16 cellular contexts compared by ENCODE assay signal in genomic region chr19:48629297-48629598, GRCh38. TPM values are rescaled to one million over a fixed set of nuclear protein-coding genes. Genes with fewer than 3 reads are reported as not detected.
DNase-seq lines count a peak whose midpoint lies in the region; ATAC-seq and TF ChIP-seq lines count a peak whose summit lies in the region.
"Had no signal": no experiment of that assay in that cellular context is flagged by ENCODE, and none has a peak within 500 bp of the region (broad histone marks: within the 10 kb centered on the region; RNA-seq: fewer than 3 reads in every experiment).

No MANE protein-coding gene starts in this region.

- H3K4me3 ChIP-seq in left ventricle myocardium inferior (no peak overlapping the region), esophagus muscularis mucosa (no peak overlapping the region), psoas muscle (no peak overlapping the region)
- H3K4me3 ChIP-seq: A549 had no signal

- WGBS in esophagus muscularis mucosa, result 80% methylated on average over 22 of the region's 22 CpGs
- 91% methylated on average over 21 to 22 of the region's 22 CpGs for WGBS in psoas muscle, 3 donors

- no peak for TF ChIP-seq POLR2A in esophagus muscularis mucosa (IDR thresholded peaks at IDR 0.05; ENCODE audit: low read depth)

- ATAC-seq in Right ventricle myocardium inferior, result no peak
- ATAC-seq in psoas muscle, result no peak
- ATAC-seq in HG03039 (IDR thresholded peaks at IDR 0.05; ENCODE audit: unreplicated experiment), result no peak
- no peak for ATAC-seq in HG02588 (IDR thresholded peaks at IDR 0.05; ENCODE audit: unreplicated experiment)
- ATAC-seq: activated CD8-positive, alpha-beta T cell treated with anti-CD3 and anti-CD28 coated beads, Interleukin-2, amount 10 ng/mL, durations not matched to agents 7 days and 5 days; T-helper 17 cell had no signal

- DNase-seq in left ventricle myocardium inferior, result no peak
- no peak for DNase-seq in Right ventricle myocardium inferior (ENCODE audit: missing footprints)
- no peak for DNase-seq in esophagus muscularis mucosa (ENCODE audit: extremely low spot score)
- peak in 1 of 2 donors; percentile 55 for DNase-seq in psoas muscle
- no peak for DNase-seq in iPS-NIHi11 (ENCODE audit: low spot score)
- DNase-seq in SIG-M5 treated with dmso at 0.1 percent for 504 hours (lab: John Stamatoyannopoulos, UW; ENCODE audit: unreplicated experiment), result no peak
- DNase-seq: activated B cell treated with CpG ODN at 0.5 μM for 24 hours; activated CD8-positive, alpha-beta T cell treated with anti-CD3 and anti-CD28 coated beads, Interleukin-2, amount 10 ng/mL, durations not matched to agents 7 days and 5 days; NCI-H1930; SIG-M5; stimulated activated CD4-positive, alpha-beta T cell treated with anti-CD3 and anti-CD28 coated beads, Interleukin-4, amount 100 ng/mL, for 4 hours; T-helper 17 cell had no signal

- intact Hi-C loops in left ventricle myocardium inferior (cut with micrococcal nuclease) (no loop called here), Right ventricle myocardium inferior (cut with DNase I) (no loop called here), esophagus muscularis mucosa (cut with DNase I) (no loop called here), psoas muscle (cut with DNase I) (no loop called here)

- H3K27ac ChIP-seq in left ventricle myocardium inferior (replicated peaks), result peak overlapping the region; percentile 98
- H3K27ac ChIP-seq in esophagus muscularis mucosa (replicated peaks in 1 of 4), result peak overlapping the region; percentile 78 to 100 (median 90)
- peak overlapping the region; percentile 80 for H3K27ac ChIP-seq in psoas muscle
- H3K27ac ChIP-seq: A549 had no signal

- H3K36me3 ChIP-seq in left ventricle myocardium inferior, result peaks cover 16% of the 10 kb centered on the region
- H3K36me3 ChIP-seq in esophagus muscularis mucosa, result peaks cover 0 to 61% (median 13%) of the 10 kb centered on the region in 4 donors
- peaks cover 0 to 14% of the 10 kb centered on the region in 2 donors for H3K36me3 ChIP-seq in psoas muscle (ENCODE audit: insufficient read depth in 1 of 2, low read depth in 1 of 2)

- no peak for TF ChIP-seq CTCF in left ventricle myocardium inferior (IDR thresholded peaks at IDR 0.05; ENCODE audit: borderline replicate concordance)
- no peak for TF ChIP-seq CTCF in esophagus muscularis mucosa (IDR thresholded peaks at IDR 0.05)
- no peak for TF ChIP-seq CTCF in psoas muscle (IDR thresholded peaks at IDR 0.05)

- TF ChIP-seq EP300 in esophagus muscularis mucosa (IDR thresholded peaks at IDR 0.05), result no peak

- H3K4me1 ChIP-seq in left ventricle myocardium inferior (peaks cover 63% of the 10 kb centered on the region), esophagus muscularis mucosa (peaks cover 51 to 74% (median 70%) of the 10 kb centered on the region in 4 donors), psoas muscle (peaks cover 40% of the 10 kb centered on the region)

- H3K9me3 ChIP-seq in left ventricle myocardium inferior (replicated peaks) (no peaks in the 10 kb centered on the region), esophagus muscularis mucosa (no peaks in the 10 kb centered on the region), psoas muscle (no peaks in the 10 kb centered on the region)
- H3K9me3 ChIP-seq: A549 had no signal

- no peaks in the 10 kb centered on the region for H3K27me3 ChIP-seq in left ventricle myocardium inferior (ENCODE audit: low read depth)
- H3K27me3 ChIP-seq in esophagus muscularis mucosa, result no peaks in the 10 kb centered on the region
- no peaks in the 10 kb centered on the region for H3K27me3 ChIP-seq in psoas muscle (ENCODE audit: insufficient read depth in 3 of 3, low read length in 2 of 3)

RNA-seq across cellular contexts. Expression of gene DBP, which starts 7.9 kb away (rescaled TPM):
- total RNA-seq in left ventricle myocardium inferior (7.9 TPM), Right ventricle myocardium inferior (15.2 TPM), esophagus muscularis mucosa (1 to 10 TPM; 3.0 to 9.3 (median 7.2) TPM), psoas muscle (10 to 100 TPM in 1 of 4 donors, 1 to 10 TPM in 3; 3.6 to 14.5 (median 6.5) TPM)
- 1 to 10 TPM; 2.8 to 7.0 (median 3.2) TPM for polyA plus RNA-seq in psoas muscle

RNA-seq across cellular contexts. Expression of gene SPHK2, which starts 9.9 kb away (rescaled TPM):
- total RNA-seq in left ventricle myocardium inferior, result 8.0 TPM
- total RNA-seq in Right ventricle myocardium inferior, result 7.2 TPM
- 10 to 100 TPM; 15.9 to 24.5 (median 17.0) TPM for total RNA-seq in esophagus muscularis mucosa
- total RNA-seq in psoas muscle, result 10 to 100 TPM in 2 of 4 donors, 1 to 10 TPM in 2; 4.1 to 12.8 (median 8.8) TPM
- polyA plus RNA-seq in psoas muscle, result 1 to 10 TPM; 3.3 to 7.4 (median 4.8) TPM

RNA-seq across cellular contexts. Expression of gene RPL18, which starts 10.3 kb away (rescaled TPM):
- 530 TPM for total RNA-seq in left ventricle myocardium inferior
- 604 TPM for total RNA-seq in Right ventricle myocardium inferior
- total RNA-seq in esophagus muscularis mucosa, result 1,000 to 10,000 TPM; 1,298 to 2,105 (median 1,742) TPM
- 100 to 1,000 TPM; 506 to 730 (median 645) TPM for total RNA-seq in psoas muscle
- 1,000 to 10,000 TPM; 1,096 to 1,745 (median 1,373) TPM for polyA plus RNA-seq in psoas muscle

RNA-seq across cellular contexts. Expression of gene FAM83E, which starts 14.4 kb away (rescaled TPM):
- total RNA-seq in left ventricle myocardium inferior (not detected), Right ventricle myocardium inferior (not detected), esophagus muscularis mucosa (under 1 TPM; 0.32 to 0.69 (median 0.37) TPM), psoas muscle (not detected)
- under 1 TPM in 2 of 3 donors, not detected in 1; 0.01 to 0.20 TPM for polyA plus RNA-seq in psoas muscle
- total RNA-seq: Daoy had no signal

RNA-seq across cellular contexts. Expression of gene CA11, which starts 16.7 kb away (rescaled TPM):
- total RNA-seq in left ventricle myocardium inferior, result 4.5 TPM
- 8.4 TPM for total RNA-seq in Right ventricle myocardium inferior
- 10 to 100 TPM; 11.9 to 16.5 (median 14.9) TPM for total RNA-seq in esophagus muscularis mucosa
- 1 to 10 TPM; 4.1 to 8.8 (median 6.4) TPM for total RNA-seq in psoas muscle
- 10 to 100 TPM in 1 of 3 donors, 1 to 10 TPM in 2; 2.3 to 10.6 (median 9.2) TPM for polyA plus RNA-seq in psoas muscle
- total RNA-seq: Daoy had no signal
